ENCODE assay signal across 1 cellular context in the genomic region with DNA sequence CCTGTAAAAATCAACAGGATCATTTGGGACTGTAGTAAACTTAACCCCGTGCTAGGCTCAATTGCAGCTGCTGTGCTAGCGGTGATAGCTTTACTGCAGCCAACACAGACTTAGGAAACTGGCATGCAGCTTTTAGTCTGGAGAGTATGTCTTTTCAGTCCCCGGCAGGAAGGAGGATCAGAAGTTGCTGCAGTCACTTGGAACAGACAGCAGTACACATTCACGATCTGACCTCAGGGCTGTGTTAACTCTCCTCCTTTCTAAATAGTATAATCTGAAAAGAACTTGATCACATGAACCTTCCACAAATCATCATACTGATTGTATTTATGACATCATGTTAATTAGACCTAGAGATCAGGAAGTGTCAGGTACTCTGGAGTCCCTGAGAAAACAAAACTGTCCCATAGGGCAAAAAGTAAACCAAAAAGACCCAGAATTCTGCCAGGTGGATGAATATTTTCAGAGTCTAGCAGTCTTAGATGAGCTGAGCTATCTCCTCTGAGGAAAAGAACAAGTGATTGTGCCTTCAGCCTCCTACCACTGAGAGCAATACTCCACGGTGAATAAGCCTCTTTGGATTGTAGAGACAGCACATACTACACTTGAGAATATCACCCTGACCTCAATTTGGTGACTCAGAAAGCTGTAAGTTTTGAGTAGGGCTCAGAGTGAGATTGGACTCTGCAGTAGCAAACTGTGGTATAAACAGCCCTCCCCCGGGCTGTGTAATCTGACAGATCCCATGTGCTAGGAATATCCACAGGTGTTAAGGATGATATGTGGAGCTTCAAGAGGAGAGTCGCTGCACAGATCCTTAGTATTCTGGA.
TF ChIP-seq lines count a peak whose summit lies in the region.

No MANE protein-coding gene starts in this region.

TF ChIP-seq in IMR-90, 13 proteins besides CTCF, POLR2A, EP300 and RAD21 (continued from another document):
- TF ChIP-seq, protein P1, sequence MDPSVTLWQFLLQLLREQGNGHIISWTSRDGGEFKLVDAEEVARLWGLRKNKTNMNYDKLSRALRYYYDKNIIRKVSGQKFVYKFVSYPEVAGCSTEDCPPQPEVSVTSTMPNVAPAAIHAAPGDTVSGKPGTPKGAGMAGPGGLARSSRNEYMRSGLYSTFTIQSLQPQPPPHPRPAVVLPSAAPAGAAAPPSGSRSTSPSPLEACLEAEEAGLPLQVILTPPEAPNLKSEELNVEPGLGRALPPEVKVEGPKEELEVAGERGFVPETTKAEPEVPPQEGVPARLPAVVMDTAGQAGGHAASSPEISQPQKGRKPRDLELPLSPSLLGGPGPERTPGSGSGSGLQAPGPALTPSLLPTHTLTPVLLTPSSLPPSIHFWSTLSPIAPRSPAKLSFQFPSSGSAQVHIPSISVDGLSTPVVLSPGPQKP (IDR thresholded peaks at IDR 0.05; ENCODE audit: borderline replicate concordance, low read depth, low read length) = no peak
- TF ChIP-seq RCOR1 (IDR thresholded peaks at IDR 0.05; ENCODE audit: insufficient replicate concordance, low read length) = peak; percentile 86
- peak; percentile 82 for TF ChIP-seq FOS (IDR thresholded peaks at IDR 0.05; ENCODE audit: low read depth, low read length)
- TF ChIP-seq BHLHE40 (IDR thresholded peaks at IDR 0.05; ENCODE audit: low read depth, low read length) = peak; percentile 61; the same call in 1 of the 2 replicates
